Comparison of ENCODE assay signal across 27 cellular contexts in genomic region chr6:139115980-139116758, GRCh38. TPM values are rescaled to one million over a fixed set of nuclear protein-coding genes. Genes with fewer than 3 reads are reported as not detected.
DNase-seq lines count a peak whose midpoint lies in the region; ATAC-seq, FAIRE-seq and TF ChIP-seq lines count a peak whose summit lies in the region.
"Had no signal": no experiment of that assay in that cellular context is flagged by ENCODE, and none has a peak within 500 bp of the region (broad histone marks: within the 10 kb centered on the region; RNA-seq: fewer than 3 reads in every experiment).

No MANE protein-coding gene starts in this region.

- peaks cover 21% of the 10 kb centered on the region for H3K36me3 Mint-ChIP-seq in T-helper 2 cell treated with Interferon-gamma antibody and Interleukin-4, amounts not matched to agents 5 μg/mL and 100 μg/mL, for 36 hours (ENCODE audit: low read depth)
- H3K36me3 Mint-ChIP-seq: type B pancreatic cell had no signal

- TF ChIP-seq RAD21 in A549 (conservative IDR thresholded peaks at IDR 0.05 in 1 of 2, IDR thresholded peaks at IDR 0.05 in 1 of 2) (no peak), K562 (CRISPR knock-in tag; conservative IDR thresholded peaks at IDR 0.05 in 1 of 2, IDR thresholded peaks at IDR 0.05 in 1 of 2) (no peak)

- H3K9me2 ChIP-seq in OCI-LY7 (ENCODE audit: insufficient read depth, low read length): no peaks in the 10 kb centered on the region

- H3K9me1 ChIP-seq in K562 (ENCODE audit: control insufficient read depth, insufficient read depth, low read length): no peaks in the 10 kb centered on the region

- H3K4me3 ChIP-seq in A549 (no peak overlapping the region), OCI-LY7 (ENCODE audit: low read depth, low read length, poor library complexity, severe bottlenecking) (peak overlapping the region; percentile 30), K562 (no peak overlapping the region)
- H3K4me3 ChIP-seq: heart left ventricle, ovary, right atrium auricular region, SJSA1 had no signal

- intact Hi-C loops in OCI-LY7 (cut with micrococcal nuclease; ENCODE audit: unreplicated experiment) (loop anchor here (5.0 kb wide), 1 partner anchor 84 kb away; no protein-coding TSS in a partner anchor), K562 (cut with micrococcal nuclease) (no loop called here)

- H3K9me3 ChIP-seq in A549 (no peaks in the 10 kb centered on the region), OCI-LY7 (ENCODE audit: low read length) (peaks cover 37% of the 10 kb centered on the region), K562 (replicated peaks; ENCODE audit: control insufficient read depth, insufficient read depth, low read depth, low read length) (peaks cover 6% of the 10 kb centered on the region)
- H3K9me3 ChIP-seq: ovary had no signal

- in situ Hi-C loops in K562 (cut with MboI): no loop called here

- 48% methylated on average over 4 of the region's 4 CpGs for WGBS in A549 (ENCODE audit: missing lambda C conversion rate)
- 3% methylated on average over 4 of the region's 4 CpGs for WGBS in K562 (ENCODE audit: insufficient coverage, low coverage, missing lambda C conversion rate)

- H3K4me3 Mint-ChIP-seq in T-helper 2 cell treated with Interferon-gamma antibody and Interleukin-4, amounts not matched to agents 5 μg/mL and 100 μg/mL, for 36 hours: peak overlapping the region; percentile 7
- H3K4me3 Mint-ChIP-seq: mesothelial cell of epicardium; natural killer cell treated with Interleukin-12 subunit alpha and Interleukin-12 subunit beta and Interleukin-15 and Interleukin-18, amount 100 ng/mL, for 72 hours; T-helper 1 cell treated with Interleukin-12 subunit alpha and Interleukin-12 subunit beta and Interleukin-4 antibody, amounts not matched to agents 30 μg/mL and 1 μg/mL, for 36 hours; type B pancreatic cell had no signal

- H2AFZ ChIP-seq in OCI-LY7 (ENCODE audit: low read length) (peak overlapping the region; percentile 74), K562 (ENCODE audit: low read depth, low read length) (no peak overlapping the region)

- H3K4me1 ChIP-seq in A549 (no peaks in the 10 kb centered on the region), OCI-LY7 (ENCODE audit: insufficient read depth, low read length, poor library complexity, severe bottlenecking) (peaks cover 50% of the 10 kb centered on the region), K562 (replicated peaks in 1 of 2; ENCODE audit: control insufficient read depth in 2 of 2, insufficient read depth in 2 of 2, low read length in 2 of 2) (no peaks in the 10 kb centered on the region)
- H3K4me1 ChIP-seq: heart left ventricle, right atrium auricular region, SJSA1 had no signal

- H4K20me1 ChIP-seq in OCI-LY7 (ENCODE audit: insufficient read depth, low read length) (no peaks in the 10 kb centered on the region), K562 (replicated peaks; ENCODE audit: control insufficient read depth, insufficient read depth, low read length) (no peaks in the 10 kb centered on the region)

- TF ChIP-seq CTCF in A549 (IDR thresholded peaks at IDR 0.05) (no peak), OCI-LY7 (conservative IDR thresholded peaks at IDR 0.05; ENCODE audit: low read length) (no peak), K562 (IDR thresholded peaks at IDR 0.05 in 2 of 3, conservative IDR thresholded peaks at IDR 0.05 in 1 of 3; ENCODE audit: insufficient read depth in 2 of 3, low read depth in 1 of 3, low read length in 3 of 3) (no peak)

- H3K9ac ChIP-seq in K562 (ENCODE audit: insufficient read depth in 1 of 2, low read depth in 2 of 2, low read length in 2 of 2): no peak overlapping the region

- no peak for ATAC-seq in A549
- no peak for ATAC-seq in K562
- ATAC-seq: heart left ventricle; left colon; natural killer cell treated with Interleukin-12 subunit alpha and Interleukin-12 subunit beta and Interleukin-15 and Interleukin-18, amount 100 ng/mL, for 72 hours had no signal

- FAIRE-seq in A549 (lab: Jason Lieb, UNC) (no peak), K562 (lab: Jason Lieb, UNC) (no peak)
- FAIRE-seq: GM12892, RCC 7860 had no signal

- BruUV-seq in OCI-LY7 (replicated peaks; lab: Mats Ljungman, UMichigan): no TSS peak
- BruUV-seq in K562 (replicated peaks; lab: Mats Ljungman, UMichigan): no TSS peak

- H3K27ac Mint-ChIP-seq in T-helper 2 cell treated with Interferon-gamma antibody and Interleukin-4, amounts not matched to agents 5 μg/mL and 100 μg/mL, for 36 hours: no peak overlapping the region
- H3K27ac Mint-ChIP-seq: natural killer cell treated with Interleukin-12 subunit alpha and Interleukin-12 subunit beta and Interleukin-15 and Interleukin-18, amount 100 ng/mL, for 72 hours; T-helper 1 cell treated with Interleukin-12 subunit alpha and Interleukin-12 subunit beta and Interleukin-4 antibody, amounts not matched to agents 30 μg/mL and 1 μg/mL, for 36 hours; type B pancreatic cell had no signal

- CTCF ChIA-PET in A549 (lab: Yijun Ruan, JAX) (no interaction called here), OCI-LY7 (lab: Charles Lee; ENCODE audit: unreplicated experiment) (interaction anchor here (0.6 kb wide), 1 partner anchor 61 kb away, joined by 3 read pairs; no protein-coding TSS in a partner anchor), K562 (lab: Yijun Ruan, JAX; ENCODE audit: low intra/inter-chr PET ratio) (no interaction called here)

- H3K27me3 ChIP-seq in K562 (ENCODE audit: control insufficient read depth in 2 of 2, insufficient read depth in 2 of 2, low read length in 2 of 2): no peaks in the 10 kb centered on the region
- H3K27me3 ChIP-seq: heart left ventricle, ovary, right atrium auricular region, SJSA1 had no signal

- POLR2A ChIA-PET in A549 (lab: Yijun Ruan, JAX): no interaction called here
- POLR2A ChIA-PET in OCI-LY7 (lab: Charles Lee): interaction anchor here (1.7 kb wide), 1 partner anchor 9 kb away, joined by 4 read pairs; no protein-coding TSS in a partner anchor
- POLR2A ChIA-PET in K562 (lab: Yijun Ruan, JAX): interaction anchor here (0.7 kb wide), 1 partner anchor 10 kb away, joined by 3 read pairs; no protein-coding TSS in a partner anchor

- H3K36me3 ChIP-seq in OCI-LY7 (ENCODE audit: insufficient read depth, low read length) (peaks cover 13% of the 10 kb centered on the region; the same call in 1 of the 2 replicates), K562 (ENCODE audit: control insufficient read depth, insufficient read depth, low read length) (no peaks in the 10 kb centered on the region)
- H3K36me3 ChIP-seq: heart left ventricle, ovary, right atrium auricular region, SJSA1 had no signal

- no peaks in the 10 kb centered on the region for H3K79me2 ChIP-seq in OCI-LY7 (ENCODE audit: insufficient read depth, low read depth, low read length)
- H3K79me2 ChIP-seq in K562 (ENCODE audit: control insufficient read depth, insufficient read depth, low read length): no peaks in the 10 kb centered on the region

- no peaks in the 10 kb centered on the region for H3K27me3 Mint-ChIP-seq in T-helper 2 cell treated with Interferon-gamma antibody and Interleukin-4, amounts not matched to agents 5 μg/mL and 100 μg/mL, for 36 hours (ENCODE audit: low read depth)
- H3K27me3 Mint-ChIP-seq: natural killer cell treated with Interleukin-12 subunit alpha and Interleukin-12 subunit beta and Interleukin-15 and Interleukin-18, amount 100 ng/mL, for 72 hours had no signal

- DNase-seq in T-helper 2 cell treated with Interferon-gamma antibody and Interleukin-4, amounts not matched to agents 5 μg/mL and 100 μg/mL, for 36 hours (ENCODE audit: low spot score): no peak
- no peak for DNase-seq in T-helper 2 cell
- DNase-seq in A549 (ENCODE audit: low read depth in 1 of 2, low spot score in 1 of 2): no peak
- peak; percentile 52 for DNase-seq in OCI-LY7 (ENCODE audit: low spot score)
- no peak for DNase-seq in K562 (ENCODE audit: extremely low read depth in 1 of 4, low spot score in 3 of 4)
- DNase-seq in COLO668 (lab: John Stamatoyannopoulos, UW; ENCODE audit: unreplicated experiment): no peak
- no peak for DNase-seq in OCI-M2 (lab: John Stamatoyannopoulos, UW; ENCODE audit: unreplicated experiment)
- DNase-seq in DMS53 treated with DMSO at 0.1 percent for 48 hours (lab: John Stamatoyannopoulos, UW; ENCODE audit: unreplicated experiment): no peak
- DNase-seq: 8988T; activated effector memory CD4-positive, alpha-beta T cell treated with anti-CD3 and anti-CD28 coated beads, Interleukin-2, amount 50 U/mL, for 16 hours; AML-193; cerebellar nuclear complex; heart left ventricle; left colon; NCI-H446 treated with DMSO at 0.1 percent for 48 hours; NK-92 treated with Interleukin-12 subunit alpha and Interleukin-12 subunit beta, amount 100 ng/mL, for 24 hours; ovary; stimulated activated CD4-positive, alpha-beta T cell treated with anti-CD3 and anti-CD28 coated beads, Interleukin-4, amount 100 ng/mL, for 4 hours had no signal

- H3K9me3 Mint-ChIP-seq in T-helper 2 cell treated with Interferon-gamma antibody and Interleukin-4, amounts not matched to agents 5 μg/mL and 100 μg/mL, for 36 hours: peaks cover 32% of the 10 kb centered on the region

- no peak overlapping the region for H3K4me2 ChIP-seq in A549
- H3K4me2 ChIP-seq in OCI-LY7 (ENCODE audit: low read length): peak overlapping the region; percentile 64
- H3K4me2 ChIP-seq in K562 (ENCODE audit: insufficient read depth, low read length): no peak overlapping the region

- H3K27ac ChIP-seq in A549: no peak overlapping the region
- peak overlapping the region; percentile 82 for H3K27ac ChIP-seq in OCI-LY7 (ENCODE audit: low read depth, low read length, poor library complexity, severe bottlenecking)
- H3K27ac ChIP-seq in K562 (ENCODE audit: extremely low read depth, low read depth, low read length): no peak overlapping the region
- H3K27ac ChIP-seq: heart left ventricle, ovary, right atrium auricular region, SJSA1, VCaP had no signal

- TF ChIP-seq EP300 in A549 (IDR thresholded peaks at IDR 0.05) (no peak), K562 (IDR thresholded peaks at IDR 0.05; ENCODE audit: low read length) (no peak)

- H3K4me1 Mint-ChIP-seq in T-helper 2 cell treated with Interferon-gamma antibody and Interleukin-4, amounts not matched to agents 5 μg/mL and 100 μg/mL, for 36 hours (ENCODE audit: low read depth): peaks cover 45% of the 10 kb centered on the region

- TF ChIP-seq POLR2A in A549 (IDR thresholded peaks at IDR 0.05; ENCODE audit: low read length) (no peak), K562 (conservative IDR thresholded peaks at IDR 0.05) (no peak)

RNA-seq across cellular contexts. Expression of gene HECA, which starts 18.7 kb away (rescaled TPM):
- polyA plus RNA-seq in A549 (2011; rRNA removed) (1.8 and 2.2 TPM in 2 replicates), A549 (2017; fragmentation: RNase III; extraction: RNeasy Plus Mini Kit Qiagen cat#74134 plus additional on column Dnase treatment) (0.94 to 1.3 TPM (median 1.2 TPM) in 3 replicates), K562 (2011; rRNA removed) (1.6 and 1.7 TPM in 2 replicates), K562 (2014; fragmentation: Illumina TruSeq; extraction: Trizol) (1.1 and 1.7 TPM in 2 replicates), K562 (2014; fragmentation: Nextera tagmentation; extraction: Ambion mirVana) (under 1 TPM; 0.31 to 0.58 TPM), K562 (2014; rRNA removed) (0.77 and 1.1 TPM in 2 replicates)
- polyA plus RNA-seq in A549 (2012; cell fraction: cytosol; rRNA removed): 0.42 and 0.62 TPM in 2 replicates
- polyA plus RNA-seq in A549 (2012; cell fraction: nucleus; rRNA removed): 0.32 and 0.56 TPM in 2 replicates
- polyA minus RNA-seq in A549 (2011; rRNA and poly(A)+ RNA removed): 2.5 and 2.7 TPM in 2 replicates
- total RNA-seq in OCI-LY7 (2014; rRNA removed; shearing (Covaris generic)): 15.7 and 21.9 TPM in 2 replicates
- total RNA-seq in OCI-LY7 (2022) (23.3 and 27.3 TPM in 2 replicates), K562 (2014; rRNA removed) (1.8 TPM in 2 replicates), K562 (2014; rRNA removed; fragmentation: Illumina TruSeq; extraction: Trizol) (1.2 and 1.5 TPM in 2 replicates), K562 (2015; rRNA removed; fragmentation: Illumina TruSeq; extraction: Trizol) (0.57 and 0.83 TPM in 2 replicates), K562 (2021) (1.6 and 2.3 TPM in 2 replicates)
- 0.62 and 1.7 TPM in 2 replicates for total RNA-seq in K562 (2011; cell fraction: chromatin; rRNA removed; ENCODE audit: low replicate concordance)
- total RNA-seq in K562 (2011; cell fraction: nucleolus; rRNA removed): 0.92 and 1.0 TPM in 2 replicates
- 1.0 and 1.6 TPM in 2 replicates for total RNA-seq in K562 (2011; cell fraction: nucleoplasm; rRNA removed)
- 0.64 and 1.0 TPM in 2 replicates for polyA plus RNA-seq in K562 (2011; cell fraction: cytosol; rRNA removed)
- 0.67 and 0.70 TPM in 2 replicates for polyA plus RNA-seq in K562 (2011; cell fraction: nucleus; rRNA removed)
- polyA plus RNA-seq in K562 (2012): 0.76 and 2.3 TPM in 2 replicates
- 3.1 and 3.2 TPM in 2 replicates for polyA minus RNA-seq in K562 (2011; rRNA and poly(A)+ RNA removed)
- polyA minus RNA-seq in K562 (2011; cell fraction: cytosol; rRNA and poly(A)+ RNA removed): 1.3 and 1.9 TPM in 2 replicates
- polyA minus RNA-seq in K562 (2011; cell fraction: nucleus; rRNA and poly(A)+ RNA removed): 0.94 and 1.6 TPM in 2 replicates

Comparison
In these comparisons a context has a peak if more than half of its experiments do, and no peak if none do; other contexts are left out.
1. RNA of gene HECA, which starts 18.7 kb away (total RNA-seq): 15.7 to 27.3 TPM in OCI-LY7; 0.57 to 2.3 TPM in K562; every median in the first group is over 4 times any median in the second.